In the genomic region with DNA sequence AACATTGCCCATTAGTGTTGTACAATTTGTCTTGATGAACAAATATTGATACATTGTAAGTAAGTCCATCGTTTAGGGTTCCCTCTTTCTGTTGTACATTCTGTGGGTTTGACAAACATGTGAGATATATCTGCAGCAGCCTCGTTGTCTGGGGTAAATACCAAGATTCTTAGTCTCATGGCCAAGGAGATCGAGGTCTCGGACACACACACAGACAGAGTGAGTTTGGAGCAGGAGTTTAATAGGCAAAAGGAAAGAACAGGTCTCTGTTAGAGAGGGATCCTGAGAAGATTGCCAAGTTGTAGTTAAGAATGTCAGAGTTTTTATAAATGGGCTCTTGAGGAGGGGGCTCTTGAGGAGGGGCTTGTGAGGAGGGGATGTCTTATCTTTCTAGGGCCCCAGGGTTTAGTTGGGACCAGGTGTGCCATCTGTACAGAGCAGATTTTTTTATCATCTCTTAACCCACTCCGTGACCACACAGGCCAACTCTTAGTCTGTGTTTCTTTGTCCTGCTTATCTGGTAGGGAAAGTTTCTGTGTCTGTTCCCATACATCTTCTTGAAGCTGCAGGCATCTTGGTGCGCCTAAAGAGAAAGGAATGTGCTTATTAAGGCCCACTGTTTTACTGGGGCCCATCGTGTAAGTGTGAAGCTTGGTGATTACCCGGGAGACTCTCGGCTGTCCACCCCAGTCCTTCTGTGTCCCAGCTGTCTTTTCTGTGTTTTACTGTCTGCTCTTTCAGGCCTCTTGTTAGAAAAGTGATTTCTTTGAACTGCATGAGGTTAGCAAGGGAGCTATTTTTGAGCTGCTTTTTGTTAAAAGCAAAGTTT, we compare ENCODE assay signal across 9 cellular contexts. TPM values are rescaled to one million over a fixed set of nuclear protein-coding genes. Genes with fewer than 3 reads are reported as not detected.
DNase-seq lines count a peak whose midpoint lies in the region; ATAC-seq and TF ChIP-seq lines count a peak whose summit lies in the region.
"Had no signal": no experiment of that assay in that cellular context is flagged by ENCODE, and none has a peak within 500 bp of the region (broad histone marks: within the 10 kb centered on the region; RNA-seq: fewer than 3 reads in every experiment).

No MANE protein-coding gene starts in this region.

- H3K4me3 ChIP-seq in CD4-positive, CD25-positive, alpha-beta regulatory T cell (ENCODE audit: low read depth, low read length), result peak overlapping the region; percentile 61
- H3K4me3 ChIP-seq in LNCaP clone FGC (ENCODE audit: low read depth, low read length) (peak overlapping the region; percentile 75), mammary epithelial cell (replicated peaks in 1 of 3; ENCODE audit: insufficient read depth in 1 of 3, low read depth in 2 of 3, low read length in 3 of 3) (no peak overlapping the region), mucosa of rectum (ENCODE audit: low read length in 2 of 2) (peak overlapping the region; percentile 68 to 93)

- dilution Hi-C loops in mammary epithelial cell (cut with HindIII; ENCODE audit: low sequenced_read_pairs), result no loop called here

- peaks cover 23% of the 10 kb centered on the region for H3K36me3 Mint-ChIP-seq in CD4-positive, CD25-positive, alpha-beta regulatory T cell

- ATAC-seq in CD4-positive, CD25-positive, alpha-beta regulatory T cell (ENCODE audit: low read depth in 2 of 2), result no peak
- no peak for ATAC-seq in GM18861 (IDR thresholded peaks at IDR 0.05; ENCODE audit: unreplicated experiment)

- no peak for DNase-seq in CD4-positive, CD25-positive, alpha-beta regulatory T cell
- DNase-seq in LNCaP clone FGC (ENCODE audit: low read depth), result no peak
- no peak for DNase-seq in mammary epithelial cell
- no peak for DNase-seq in cortex of kidney (lab: John Stamatoyannopoulos, UW)
- DNase-seq in epidermal melanocyte (ENCODE audit: insufficient read length, low spot score), result no peak
- DNase-seq in AML-193 (lab: John Stamatoyannopoulos, UW), result no peak

- in situ Hi-C loops in mammary epithelial cell (cut with MboI; ENCODE audit: low sequenced_read_pairs in 2 of 2), result no loop called here

- TF ChIP-seq CTCF in LNCaP clone FGC (IDR thresholded peaks at IDR 0.05; ENCODE audit: control insufficient read depth, extremely low read depth, insufficient read depth) (no peak), mammary epithelial cell (conservative IDR thresholded peaks at IDR 0.05 in 1 of 2, IDR thresholded peaks at IDR 0.05 in 1 of 2; ENCODE audit: extremely low read depth in 1 of 2, insufficient read depth in 1 of 2, low read depth in 1 of 2, low read length in 2 of 2) (no peak)

- no peaks in the 10 kb centered on the region for H4K20me1 ChIP-seq in mammary epithelial cell (ENCODE audit: insufficient read depth, low read length)

- H3K9me3 Mint-ChIP-seq in CD4-positive, CD25-positive, alpha-beta regulatory T cell, result peaks cover 0 to 7% (median 2%) of the 10 kb centered on the region in 7 donors

- CTCF ChIA-PET in mammary epithelial cell (lab: Charles Lee; ENCODE audit: low non-redundant PET), result no interaction called here

- intact Hi-C loops in mammary epithelial cell (cut with micrococcal nuclease), result no loop called here

- H3K4me3 Mint-ChIP-seq in CD4-positive, CD25-positive, alpha-beta regulatory T cell, result peak overlapping the region; percentile 92 to 100 (median 96)

- H2AFZ ChIP-seq in mammary epithelial cell (ENCODE audit: low read depth, low read length), result peak overlapping the region; percentile 98

- H3K36me3 ChIP-seq in CD4-positive, CD25-positive, alpha-beta regulatory T cell (ENCODE audit: control insufficient read depth, insufficient read depth, low read length), result no peaks in the 10 kb centered on the region
- no peaks in the 10 kb centered on the region for H3K36me3 ChIP-seq in mammary epithelial cell (ENCODE audit: insufficient read depth, low read length)
- no peaks in the 10 kb centered on the region for H3K36me3 ChIP-seq in mucosa of rectum (ENCODE audit: control insufficient read depth in 2 of 2, insufficient read depth in 2 of 2, low read length in 2 of 2)

- WGBS in mammary epithelial cell (ENCODE audit: low coverage, missing lambda C conversion rate), result 41% methylated on average over 6 of the region's 9 CpGs

- H3K27ac Mint-ChIP-seq in CD4-positive, CD25-positive, alpha-beta regulatory T cell, result peak overlapping the region; percentile 92 to 98 (median 97)

- H3K4me1 Mint-ChIP-seq in CD4-positive, CD25-positive, alpha-beta regulatory T cell, result peaks cover 28 to 58% (median 38%) of the 10 kb centered on the region in 4 donors

- peaks cover 7% of the 10 kb centered on the region for H3K79me2 ChIP-seq in mammary epithelial cell (ENCODE audit: insufficient read depth, low read length)

- H3K9me3 ChIP-seq in CD4-positive, CD25-positive, alpha-beta regulatory T cell (ENCODE audit: control insufficient read depth in 2 of 2, low read length in 2 of 2), result no peaks in the 10 kb centered on the region
- H3K9me3 ChIP-seq in mammary epithelial cell (replicated peaks; ENCODE audit: insufficient read depth, low read length) (no peaks in the 10 kb centered on the region), mucosa of rectum (ENCODE audit: control insufficient read depth in 2 of 2, low read length in 2 of 2) (peaks cover 0 to 2% of the 10 kb centered on the region in 2 donors)

- peaks cover 4% of the 10 kb centered on the region for H3K27me3 Mint-ChIP-seq in CD4-positive, CD25-positive, alpha-beta regulatory T cell

- BruUV-seq in mammary epithelial cell (replicated peaks; lab: Mats Ljungman, UMichigan), result no TSS peak

- H3K9ac ChIP-seq in mammary epithelial cell (ENCODE audit: insufficient read depth, low read length) (peak overlapping the region; percentile 29), mucosa of rectum (ENCODE audit: low read depth in 1 of 2, low read length in 2 of 2) (peak overlapping the region; percentile 70 to 84)

- no peaks in the 10 kb centered on the region for H3K27me3 ChIP-seq in CD4-positive, CD25-positive, alpha-beta regulatory T cell (ENCODE audit: control insufficient read depth, insufficient read depth, low read length)
- no peaks in the 10 kb centered on the region for H3K27me3 ChIP-seq in mammary epithelial cell (ENCODE audit: insufficient read depth, low read length)
- no peaks in the 10 kb centered on the region for H3K27me3 ChIP-seq in mucosa of rectum (ENCODE audit: control insufficient read depth in 2 of 2, insufficient read depth in 2 of 2, low read length in 2 of 2)

- peak overlapping the region; percentile 97 for H3K4me2 ChIP-seq in mammary epithelial cell (ENCODE audit: insufficient read depth, low read depth, low read length)

- peak overlapping the region; percentile 95 for H3K27ac ChIP-seq in CD4-positive, CD25-positive, alpha-beta regulatory T cell (ENCODE audit: insufficient read depth, low read length, poor library complexity, severe bottlenecking)
- H3K27ac ChIP-seq in mammary epithelial cell (ENCODE audit: insufficient read depth, low read depth, low read length), result peak overlapping the region; percentile 90
- H3K27ac ChIP-seq in mucosa of rectum (ENCODE audit: low read depth in 2 of 2, low read length in 2 of 2), result peak overlapping the region; percentile 83 to 91

- peaks cover 25% of the 10 kb centered on the region for H3K4me1 ChIP-seq in CD4-positive, CD25-positive, alpha-beta regulatory T cell (ENCODE audit: control insufficient read depth, insufficient read depth, low read length, poor library complexity, severe bottlenecking)
- peaks cover 39% of the 10 kb centered on the region for H3K4me1 ChIP-seq in mammary epithelial cell (ENCODE audit: insufficient read depth, low read length)
- H3K4me1 ChIP-seq in mucosa of rectum (ENCODE audit: control insufficient read depth in 2 of 2, insufficient read depth in 2 of 2, low read length in 2 of 2), result peaks cover 9 to 13% of the 10 kb centered on the region in 2 donors

RNA-seq across cellular contexts. Expression of a gene that starts 22.5 kb away (rescaled TPM):
- total RNA-seq in CD4-positive, CD25-positive, alpha-beta regulatory T cell, result 219 TPM
- 100 to 1,000 TPM; 223 to 312 (median 247) TPM for polyA plus RNA-seq in CD4-positive, CD25-positive, alpha-beta regulatory T cell
- total RNA-seq in mammary epithelial cell, result 1 to 10 TPM; 3.8 to 4.6 TPM
- 0.57 TPM for polyA plus RNA-seq in mammary epithelial cell
- 0.21 TPM for polyA minus RNA-seq in mammary epithelial cell

RNA-seq across cellular contexts. Expression of a gene that starts 39.3 kb away (rescaled TPM):
- 17.6 TPM for total RNA-seq in CD4-positive, CD25-positive, alpha-beta regulatory T cell
- polyA plus RNA-seq in CD4-positive, CD25-positive, alpha-beta regulatory T cell, result 10 to 100 TPM; 14.4 to 30.5 (median 24.3) TPM
- not detected for total RNA-seq in mammary epithelial cell
- not detected for polyA plus RNA-seq in mammary epithelial cell
- polyA minus RNA-seq in mammary epithelial cell, result not detected
- total RNA-seq: HT1080 had no signal

Comparison
In these comparisons a context has a peak if more than half of its experiments do, and no peak if none do; other contexts are left out.
1. H3K4me3 ChIP-seq: peak in CD4-positive, CD25-positive, alpha-beta regulatory T cell (single experiment), LNCaP clone FGC (single experiment) and mucosa of rectum (2 of 2); none in mammary epithelial cell (0 of 3).
2. RNA of a gene that starts 22.5 kb away (total RNA-seq): 219 TPM in CD4-positive, CD25-positive, alpha-beta regulatory T cell (single experiment); 3.8 to 4.6 TPM in mammary epithelial cell; every median in the first group is over 10 times any median in the second.
3. RNA of a gene that starts 39.3 kb away (total RNA-seq): 17.6 TPM in CD4-positive, CD25-positive, alpha-beta regulatory T cell (single experiment); not detected in mammary epithelial cell; every median in the first group is over 10 times any median in the second.
4. Peak in every context shown above with its lines, with median percentiles within 50 percentile points of each other: H3K27ac ChIP-seq.